8 cellular contexts compared by ENCODE assay signal in genomic region chr12:124636138-124636968, GRCh38.
DNase-seq lines count a peak whose midpoint lies in the region; ATAC-seq and TF ChIP-seq lines count a peak whose summit lies in the region.

No MANE protein-coding gene starts in this region.

- ATAC-seq in GM21619 (IDR thresholded peaks at IDR 0.05; ENCODE audit: unreplicated experiment) (no peak), HG02623 (IDR thresholded peaks at IDR 0.05; ENCODE audit: unreplicated experiment) (no peak)

- H3K27ac Mint-ChIP-seq in dendritic cell treated with granulocyte-macrophage colony-stimulating factor and Interleukin-4, amounts not matched to agents 40 ng/mL and 50 ng/mL, for 4 days, result peak overlapping the region; percentile 70
- no peak overlapping the region for H3K27ac Mint-ChIP-seq in endothelial cell (ENCODE audit: unreplicated experiment)

- no peak for TF ChIP-seq CTCF in endothelial cell (IDR thresholded peaks at IDR 0.05; ENCODE audit: unreplicated experiment)

- H3K9me3 Mint-ChIP-seq in dendritic cell treated with granulocyte-macrophage colony-stimulating factor and Interleukin-4, amounts not matched to agents 40 ng/mL and 50 ng/mL, for 4 days, result peaks cover 35% of the 10 kb centered on the region
- no peaks in the 10 kb centered on the region for H3K9me3 Mint-ChIP-seq in endothelial cell (ENCODE audit: unreplicated experiment)

- peaks cover 58% of the 10 kb centered on the region for H3K4me1 Mint-ChIP-seq in dendritic cell treated with granulocyte-macrophage colony-stimulating factor and Interleukin-4, amounts not matched to agents 40 ng/mL and 50 ng/mL, for 4 days (ENCODE audit: low read depth)
- H3K4me1 Mint-ChIP-seq in endothelial cell (ENCODE audit: unreplicated experiment), result no peaks in the 10 kb centered on the region

- H3K27me3 Mint-ChIP-seq in dendritic cell treated with granulocyte-macrophage colony-stimulating factor and Interleukin-4, amounts not matched to agents 40 ng/mL and 50 ng/mL, for 4 days, result peaks cover 11% of the 10 kb centered on the region
- peaks cover 8% of the 10 kb centered on the region for H3K27me3 Mint-ChIP-seq in endothelial cell (ENCODE audit: unreplicated experiment)

- H3K4me3 Mint-ChIP-seq in dendritic cell treated with granulocyte-macrophage colony-stimulating factor and Interleukin-4, amounts not matched to agents 40 ng/mL and 50 ng/mL, for 4 days, result no peak overlapping the region
- no peak overlapping the region for H3K4me3 Mint-ChIP-seq in endothelial cell (ENCODE audit: unreplicated experiment)

- DNase-seq in HK-2 (ENCODE audit: unreplicated experiment), result peak; percentile 26
- DNase-seq in T-helper 2 cell, result peak in 3 of 5 experiments; percentile 15 to 66 (median 30)
- peak; percentile 76 for DNase-seq in stimulated activated CD4-positive, alpha-beta T cell treated with anti-CD3 and anti-CD28 coated beads, Interleukin-15, amount 100 ng/mL, for 24 hours
- no peak for DNase-seq in endothelial cell (ENCODE audit: low spot score)
- no peak for DNase-seq in T-helper 9 cell

- intact Hi-C loops in dendritic cell treated with granulocyte-macrophage colony-stimulating factor and Interleukin-4, amounts not matched to agents 40 ng/mL and 50 ng/mL, for 4 days (cut with micrococcal nuclease), result no loop called here

- H3K36me3 Mint-ChIP-seq in dendritic cell treated with granulocyte-macrophage colony-stimulating factor and Interleukin-4, amounts not matched to agents 40 ng/mL and 50 ng/mL, for 4 days (ENCODE audit: low read depth), result peaks cover 24% of the 10 kb centered on the region
- H3K36me3 Mint-ChIP-seq in endothelial cell (ENCODE audit: low read depth, unreplicated experiment), result no peaks in the 10 kb centered on the region

Comparison
In these comparisons a context has a peak if more than half of its experiments do, and no peak if none do; other contexts are left out.
1. DNase-seq: peak in HK-2 (single experiment), T-helper 2 cell (3 of 5) and stimulated activated CD4-positive, alpha-beta T cell treated with anti-CD3 and anti-CD28 coated beads, Interleukin-15, amount 100 ng/mL, for 24 hours (single experiment); none in endothelial cell (single experiment) and T-helper 9 cell (single experiment).